Comparison of ENCODE assay signal across 2 cellular contexts in genomic region chr4:186760576-186760975, GRCh38.
A peak's percentile ranks its signal among the peaks of the same experiment; 100 is the strongest.
TF ChIP-seq lines count a peak whose summit lies in the region.

No MANE protein-coding gene starts in this region.

TF ChIP-seq in IMR-90, 13 proteins besides CTCF, POLR2A, EP300 and RAD21:
- TF ChIP-seq CEBPB (IDR thresholded peaks at IDR 0.05; ENCODE audit: low read depth, low read length) (peak; percentile 90), BHLHE40 (IDR thresholded peaks at IDR 0.05; ENCODE audit: low read depth, low read length) (0 out of 2 replicates have a peak, but pooled peaks have one; percentile 15), MAFK (IDR thresholded peaks at IDR 0.05; ENCODE audit: low read depth, low read length) (peak; percentile 26; the same call in 1 of the 2 replicates), RFX5 (IDR thresholded peaks at IDR 0.05; ENCODE audit: low read depth, low read length) (no peak), RCOR1 (IDR thresholded peaks at IDR 0.05; ENCODE audit: insufficient replicate concordance, low read length) (peak; percentile 78), FOS (IDR thresholded peaks at IDR 0.05; ENCODE audit: low read depth, low read length) (no peak), MAZ (IDR thresholded peaks at IDR 0.05; ENCODE audit: borderline replicate concordance, low read depth, low read length) (no peak), NFE2L2 (IDR thresholded peaks at IDR 0.05; ENCODE audit: low read depth, low read length) (peak; percentile 78)

TF ChIP-seq in K562, 482 proteins besides CTCF, POLR2A, EP300 and RAD21:
- no peak for TF ChIP-seq ZNF12 (CRISPR knock-in tag; IDR thresholded peaks at IDR 0.05)
TF ChIP-seq in K562: peak in this region for 0.
